Comparison of ENCODE assay signal across 8 cellular contexts in the genomic region with DNA sequence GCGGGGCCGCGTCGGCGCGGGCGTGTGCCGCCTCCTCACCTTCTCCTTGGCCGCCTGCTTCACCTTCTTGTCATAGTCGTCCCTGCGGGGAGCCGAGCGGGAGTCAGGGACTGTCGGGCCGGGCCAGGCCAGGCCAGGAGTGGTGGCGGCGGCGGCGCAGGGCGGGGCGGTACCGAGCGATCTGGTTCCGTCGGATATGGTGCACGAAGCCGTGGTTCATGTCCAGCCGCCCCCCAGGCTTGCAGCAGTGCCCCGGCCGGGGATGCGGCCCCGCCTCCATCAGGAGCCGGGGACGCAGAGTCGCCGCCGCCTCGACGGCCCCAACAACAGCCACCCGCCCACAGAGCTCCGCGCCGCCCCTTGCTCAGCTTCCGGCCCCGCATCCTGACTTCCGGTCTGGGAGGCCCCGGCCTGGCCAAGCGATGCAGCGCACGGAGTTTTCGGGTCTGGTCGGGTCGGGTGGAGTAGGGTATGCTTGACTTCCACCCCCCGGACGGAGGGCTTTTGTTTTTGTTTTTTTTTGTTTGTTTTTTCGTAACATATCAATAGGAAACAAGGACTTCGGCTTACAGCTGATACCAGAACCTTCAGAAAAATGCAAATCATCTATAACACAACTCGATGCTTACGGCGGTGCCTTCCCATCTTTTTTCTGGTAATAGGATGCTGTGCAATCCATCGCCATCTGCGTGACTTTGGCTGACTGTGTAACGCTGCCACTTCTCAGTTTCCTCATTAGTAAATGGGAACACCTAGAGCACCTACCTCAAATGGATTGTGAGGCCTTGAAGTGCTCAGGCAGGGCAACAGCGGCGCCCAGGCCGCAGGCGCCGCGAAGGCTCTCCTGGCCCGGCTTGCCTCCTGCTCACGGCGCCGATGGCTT. TPM values are rescaled to one million over a fixed set of nuclear protein-coding genes. Genes with fewer than 3 reads are reported as not detected.
DNase-seq lines count a peak whose midpoint lies in the region; TF ChIP-seq lines count a peak whose summit lies in the region.

A gene with protein sequence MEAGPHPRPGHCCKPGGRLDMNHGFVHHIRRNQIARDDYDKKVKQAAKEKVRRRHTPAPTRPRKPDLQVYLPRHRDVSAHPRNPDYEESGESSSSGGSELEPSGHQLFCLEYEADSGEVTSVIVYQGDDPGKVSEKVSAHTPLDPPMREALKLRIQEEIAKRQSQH (minus strand): TSS at position 362 of the 883 bp plus-strand sequence. CDS start 82 bp downstream, at position 280.

- H3K27ac ChIP-seq in SJSA1, result peak within 1 kb of the TSS; percentile 52
- H3K27ac ChIP-seq in neural progenitor cell, result peak within 1 kb of the TSS; percentile 40

- peaks cover 18% of the 10 kb centered on the region for H3K4me1 Mint-ChIP-seq in neural progenitor cell

- H3F3A ChIP-seq in neural progenitor cell (ENCODE audit: low read depth), result peaks cover 37% of the 10 kb centered on the region

- peaks cover 2% of the 10 kb centered on the region for H3K27me3 Mint-ChIP-seq in neural progenitor cell (ENCODE audit: insufficient read depth, low read depth)

- no peaks in the 10 kb centered on the region for H3K9me3 Mint-ChIP-seq in neural progenitor cell

- peak within 1 kb of the TSS; percentile 27 for H2AFZ ChIP-seq in neural progenitor cell (replicated peaks)

- TF ChIP-seq CTCF in LNCaP clone FGC (IDR thresholded peaks at IDR 0.05; ENCODE audit: control insufficient read depth, extremely low read depth, insufficient read depth) (no peak), foreskin fibroblast (IDR thresholded peaks at IDR 0.05; ENCODE audit: low read depth, low read length) (no peak), neural progenitor cell (IDR thresholded peaks at IDR 0.05) (no peak)

- peaks cover 18% of the 10 kb centered on the region for H4K20me1 ChIP-seq in neural progenitor cell (ENCODE audit: low read depth)

- peak within 1 kb of the TSS; percentile 29 for H3K9ac ChIP-seq in neural progenitor cell

- H3K9me3 ChIP-seq in SJSA1 (replicated peaks) (no peaks in the 10 kb centered on the region; the same call in 1 of the 2 replicates), neural progenitor cell (ENCODE audit: low read depth) (no peaks in the 10 kb centered on the region)

- peak within 1 kb of the TSS; percentile 100 for H3K4me3 Mint-ChIP-seq in neural progenitor cell

- H3K4me1 ChIP-seq in SJSA1 (replicated peaks) (peaks cover 21% of the 10 kb centered on the region), neural progenitor cell (peaks cover 2% of the 10 kb centered on the region)

- in situ Hi-C loops in G401 (cut with HindIII; ENCODE audit: low sequenced_read_pairs), result no loop called here

- H3K27ac Mint-ChIP-seq in neural progenitor cell, result peak within 1 kb of the TSS; percentile 94

- no peaks in the 10 kb centered on the region for H3K27me3 ChIP-seq in SJSA1 (replicated peaks)
- no peaks in the 10 kb centered on the region for H3K27me3 ChIP-seq in neural progenitor cell

- H3K36me3 Mint-ChIP-seq in neural progenitor cell, result peaks cover 16% of the 10 kb centered on the region

- peaks cover 40% of the 10 kb centered on the region for H3K36me3 ChIP-seq in SJSA1
- H3K36me3 ChIP-seq in neural progenitor cell, result no peaks in the 10 kb centered on the region

- H3K4me3 ChIP-seq in LNCaP clone FGC (ENCODE audit: low read depth, low read length) (peak within 1 kb of the TSS; percentile 66), SJSA1 (peak within 1 kb of the TSS; percentile 90), foreskin fibroblast (ENCODE audit: low read depth in 1 of 2, low read length in 2 of 2) (peak within 1 kb of the TSS; percentile 69 to 84), neural progenitor cell (peak within 1 kb of the TSS; percentile 64)

- H3K79me2 ChIP-seq in neural progenitor cell (ENCODE audit: low read depth), result peaks cover 31% of the 10 kb centered on the region

- peak within 1 kb of the TSS; percentile 80 for H3K4me2 ChIP-seq in neural progenitor cell

- DNase-seq in G401 (ENCODE audit: low spot score), result peak; percentile 90
- peak; percentile 59 for DNase-seq in GOT3 (lab: John Stamatoyannopoulos, UW)
- DNase-seq in LNCaP clone FGC (ENCODE audit: low read depth), result no peak
- peak; percentile 81 to 91 for DNase-seq in SJSA1 (ENCODE audit: low read depth in 1 of 2, low spot score in 2 of 2)
- DNase-seq in activated gamma-delta T cell treated with Interleukin-2 at 50 U/mL for 16 hours, result peak; percentile 82
- peak; percentile 84 to 95 for DNase-seq in foreskin fibroblast
- peak; percentile 94 for DNase-seq in neural progenitor cell (ENCODE audit: low spot score)
- DNase-seq in stromal cell of bone marrow (ENCODE audit: low read depth), result peak; percentile 74

RNA-seq across cellular contexts. Expression of the gene that starts here (rescaled TPM):
- total RNA-seq in G401 (2014; rRNA removed; shearing (Covaris generic)), result 34.0 and 34.3 TPM in 2 replicates
- total RNA-seq in SJSA1 (2014; rRNA removed; shearing (Covaris generic)), result 12.2 and 16.0 TPM in 2 replicates
- total RNA-seq in neural progenitor cell (ENCODE audit: low replicate concordance), result 31.1 and 47.6 TPM in 2 replicates
